Comparison of ENCODE assay signal across 13 cellular contexts in genomic region chr4:99564921-99565320, GRCh38. TPM values are rescaled to one million over a fixed set of nuclear protein-coding genes. Genes with fewer than 3 reads are reported as not detected.
DNase-seq lines count a peak whose midpoint lies in the region; ATAC-seq and TF ChIP-seq lines count a peak whose summit lies in the region.
"Had no signal": no experiment of that assay in that cellular context is flagged by ENCODE, and none has a peak within 500 bp of the region (broad histone marks: within the 10 kb centered on the region; RNA-seq: fewer than 3 reads in every experiment).

No MANE protein-coding gene starts in this region.

- in situ Hi-C loops in HAP-1 (cut with MboI; ENCODE audit: low sequenced_read_pairs): loop anchor here (5.0 kb wide), 1 partner anchor 242 kb away; no protein-coding TSS in a partner anchor

- DNase-seq in heart right ventricle: no peak
- DNase-seq in heart left ventricle: no peak
- DNase-seq in left kidney (ENCODE audit: low read depth, low spot score): peak; percentile 30
- DNase-seq in smooth muscle cell (lab: John Stamatoyannopoulos, UW; ENCODE audit: unreplicated experiment): no peak
- no peak for DNase-seq in OCI-M2 (lab: John Stamatoyannopoulos, UW; ENCODE audit: unreplicated experiment)
- no peak for DNase-seq in HAP-1 (ENCODE audit: low spot score in 2 of 2)
- DNase-seq: BE2C; stimulated activated CD4-positive, alpha-beta T cell treated with anti-CD3 and anti-CD28 coated beads, Interleukin-4, amount 100 ng/mL, for 24 hours; substantia nigra had no signal

- H3K4me1 ChIP-seq in heart right ventricle: peaks cover 0 to 15% (median 6%) of the 10 kb centered on the region in 9 donors
- peaks cover 0 to 13% (median 8%) of the 10 kb centered on the region in 12 donors for H3K4me1 ChIP-seq in heart left ventricle
- H3K4me1 ChIP-seq in OCI-LY3 (ENCODE audit: low read length): peaks cover 4% of the 10 kb centered on the region; the same call in 1 of the 2 replicates
- H3K4me1 ChIP-seq in smooth muscle cell (ENCODE audit: low read depth): peaks cover 5% of the 10 kb centered on the region
- no peaks in the 10 kb centered on the region; the same call in 1 of the 2 replicates for H3K4me1 ChIP-seq in HAP-1
- H3K4me1 ChIP-seq: BE2C had no signal

- peak overlapping the region; percentile 41; the same call in 1 of the 2 replicates for H2AFZ ChIP-seq in OCI-LY3 (ENCODE audit: low read depth, low read length)
- H2AFZ ChIP-seq in smooth muscle cell (ENCODE audit: low read depth): peak overlapping the region; percentile 76

- peak overlapping the region; percentile 51; the same call in 1 of the 2 replicates for H3K4me2 ChIP-seq in OCI-LY3 (ENCODE audit: low read length)
- H3K4me2 ChIP-seq in smooth muscle cell: no peak overlapping the region

- no peak overlapping the region for H3K4me3 ChIP-seq in heart right ventricle
- H3K4me3 ChIP-seq in heart left ventricle: no peak overlapping the region
- H3K4me3 ChIP-seq in OCI-LY3 (ENCODE audit: low read length): no peak overlapping the region
- H3K4me3 ChIP-seq in smooth muscle cell: no peak overlapping the region
- H3K4me3 ChIP-seq in HAP-1: no peak overlapping the region

- no peak for TF ChIP-seq CTCF in heart right ventricle (IDR thresholded peaks at IDR 0.05)
- TF ChIP-seq CTCF in heart left ventricle (IDR thresholded peaks at IDR 0.05): no peak
- no peak for TF ChIP-seq CTCF in OCI-LY3 (IDR thresholded peaks at IDR 0.05; ENCODE audit: low read depth, low read length)
- no peak for TF ChIP-seq CTCF in smooth muscle cell (IDR thresholded peaks at IDR 0.05; ENCODE audit: borderline replicate concordance, insufficient read depth, poor library complexity, severe bottlenecking)

- H3K27ac ChIP-seq in heart right ventricle (peak overlapping the region in 6 of 10 donors; percentile 86 to 97 (median 94)), heart left ventricle (peak overlapping the region in 6 of 12 donors; percentile 92 to 97 (median 94)), OCI-LY3 (ENCODE audit: low read length) (no peak overlapping the region), smooth muscle cell (ENCODE audit: low read depth) (no peak overlapping the region)
- H3K27ac ChIP-seq: neutrophil had no signal

- no peaks in the 10 kb centered on the region for H3F3A ChIP-seq in smooth muscle cell (ENCODE audit: low read depth)

- no peaks in the 10 kb centered on the region for H3K9me3 ChIP-seq in heart right ventricle
- no peaks in the 10 kb centered on the region for H3K9me3 ChIP-seq in heart left ventricle
- H3K9me3 ChIP-seq in OCI-LY3 (ENCODE audit: insufficient read depth, low read length): no peaks in the 10 kb centered on the region
- H3K9me3 ChIP-seq in smooth muscle cell (replicated peaks; ENCODE audit: low read depth): no peaks in the 10 kb centered on the region
- H3K9me3 ChIP-seq in HAP-1: no peaks in the 10 kb centered on the region
- H3K9me3 ChIP-seq: BE2C, neutrophil had no signal

- no peak for ATAC-seq in heart right ventricle
- no peak for ATAC-seq in heart left ventricle
- ATAC-seq in HG03469 (IDR thresholded peaks at IDR 0.05; ENCODE audit: unreplicated experiment): no peak

- H4K20me1 ChIP-seq in OCI-LY3 (ENCODE audit: insufficient read depth, low read length) (no peaks in the 10 kb centered on the region), smooth muscle cell (ENCODE audit: low read depth) (no peaks in the 10 kb centered on the region)

- intact Hi-C loops in heart right ventricle (cut with DNase I) (loop anchor here in 9 of 10 donors (2.0 to 10.0 kb wide), 15 partner anchors 80 to 568 kb away; partner anchors contain the start of genes LAMTOR3 (in 5 of the 9), DNAJB14 (in 4 of the 9), H2AZ1 (in 2 of the 9) and METAP1 (in 1 of the 9)), heart left ventricle (cut with DNase I) (loop anchor here (2.0 to 10.0 kb wide), 14 partner anchors 52 to 570 kb away; partner anchors contain the start of genes LAMTOR3 (in 7 of the 10), DNAJB14 (in 6 of the 10), METAP1 (in 3 of the 10) and C4orf54 (in 2 of the 10))

- H3K36me3 ChIP-seq in heart right ventricle (no peaks in the 10 kb centered on the region), heart left ventricle (no peaks in the 10 kb centered on the region), OCI-LY3 (replicated peaks; ENCODE audit: low read depth, low read length) (no peaks in the 10 kb centered on the region), smooth muscle cell (ENCODE audit: low read depth) (no peaks in the 10 kb centered on the region), HAP-1 (replicated peaks) (no peaks in the 10 kb centered on the region)
- H3K36me3 ChIP-seq: BE2C, neutrophil had no signal

- no peak overlapping the region for H3K9ac ChIP-seq in OCI-LY3 (ENCODE audit: low read length)
- H3K9ac ChIP-seq in smooth muscle cell (ENCODE audit: low read depth): no peak overlapping the region

- no peaks in the 10 kb centered on the region for H3K79me2 ChIP-seq in OCI-LY3 (ENCODE audit: low read length)
- no peaks in the 10 kb centered on the region for H3K79me2 ChIP-seq in smooth muscle cell (ENCODE audit: low read depth)

- TF ChIP-seq POLR2A in heart left ventricle (IDR thresholded peaks at IDR 0.05): no peak

- H3K27me3 ChIP-seq in heart right ventricle: peaks cover 0 to 28% (median 0%) of the 10 kb centered on the region in 7 donors
- H3K27me3 ChIP-seq in heart left ventricle: peaks cover 0 to 15% (median 0%) of the 10 kb centered on the region in 9 donors
- H3K27me3 ChIP-seq in OCI-LY3 (ENCODE audit: low read depth, low read length): no peaks in the 10 kb centered on the region
- H3K27me3 ChIP-seq in smooth muscle cell (ENCODE audit: low read depth): peaks cover 6% of the 10 kb centered on the region
- no peaks in the 10 kb centered on the region for H3K27me3 ChIP-seq in HAP-1 (ENCODE audit: low read depth)

RNA-seq across cellular contexts. Expression of gene TRMT10A, which starts 1.1 kb away (rescaled TPM):
- 1 to 10 TPM; 2.8 to 5.0 (median 3.9) TPM for total RNA-seq in heart right ventricle
- polyA plus RNA-seq in heart right ventricle: 1 to 10 TPM; 1.9 to 4.0 TPM
- 1 to 10 TPM; 1.8 to 5.1 (median 4.1) TPM for total RNA-seq in heart left ventricle
- polyA plus RNA-seq in heart left ventricle: 1 to 10 TPM; 1.8 to 4.8 TPM
- 4.6 and 7.3 TPM in 2 replicates for total RNA-seq in smooth muscle cell
- 1.7 and 4.0 TPM in 2 replicates for polyA plus RNA-seq in smooth muscle cell

RNA-seq across cellular contexts. Expression of gene MTTP, which starts 9.7 kb away (rescaled TPM):
- total RNA-seq in heart right ventricle: 1 to 10 TPM; 1.5 to 5.9 (median 3.6) TPM
- polyA plus RNA-seq in heart right ventricle: 1 to 10 TPM in 1 of 2 donors, under 1 TPM in 1; 0.23 to 1.3 TPM
- 1 to 10 TPM; 1.5 to 5.0 (median 2.8) TPM for total RNA-seq in heart left ventricle
- polyA plus RNA-seq in heart left ventricle: under 1 TPM; 0.44 to 0.91 TPM
- total RNA-seq in smooth muscle cell: 0.13 and 0.31 TPM in 2 replicates
- polyA plus RNA-seq in smooth muscle cell: 0.05 TPM in 1 of 2 replicates, not detected in the other

RNA-seq across cellular contexts. Expression of gene C4orf17, which starts 54.1 kb away (rescaled TPM):
- total RNA-seq in heart right ventricle (not detected), heart left ventricle (not detected), smooth muscle cell (not detected in 2 replicates)
- polyA plus RNA-seq in heart right ventricle (not detected), heart left ventricle (not detected), smooth muscle cell (not detected in 2 replicates)
- total RNA-seq: T-helper 1 cell treated with Interleukin-12 subunit alpha and Interleukin-12 subunit beta and Interleukin-4 antibody, amounts not matched to agents 30 ng/mL and 1 ng/mL, for 36 hours had no signal

Comparison
In these comparisons a context has a peak if more than half of its experiments do, and no peak if none do; other contexts are left out.
1. H3K27ac ChIP-seq: peak in heart right ventricle (6 of 10); none in OCI-LY3 (single experiment) and smooth muscle cell (single experiment).